Comparison of ENCODE assay signal across 14 cellular contexts in the genomic region with DNA sequence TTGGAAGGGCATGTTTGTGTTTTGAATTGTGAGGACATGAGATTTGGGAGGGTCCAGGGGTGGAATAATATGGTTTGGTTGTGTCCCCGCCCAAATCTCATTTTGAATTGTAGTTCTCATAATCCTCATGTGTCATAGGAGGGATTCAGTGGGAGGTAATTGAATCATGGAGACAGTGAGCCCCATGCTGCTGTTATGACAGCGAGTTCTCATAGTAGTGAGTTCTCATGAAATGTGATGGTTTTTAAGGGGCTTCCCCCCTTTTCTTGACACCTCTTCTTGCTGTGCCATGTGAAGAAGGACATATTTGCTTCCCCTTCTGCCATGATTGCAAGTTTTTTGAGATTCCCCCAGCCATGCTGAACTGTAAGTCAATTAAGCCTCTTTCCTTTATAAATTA.
"Had no signal": no experiment of that assay in that cellular context is flagged by ENCODE, and none has a peak within 500 bp of the region (broad histone marks: within the 10 kb centered on the region; RNA-seq: fewer than 3 reads in every experiment).

No MANE protein-coding gene starts in this region.

- H3K27me3 ChIP-seq: left lung, right lobe of liver, SJCRH30 had no signal

- H3K27ac Mint-ChIP-seq: activated naive CD8-positive, alpha-beta T cell treated with anti-CD3 and anti-CD28 coated beads, Interleukin-2, amount 10 ng/mL, durations not matched to agents 7 days and 5 days; T-helper 17 cell had no signal

- H3K4me1 ChIP-seq: left lung, right lobe of liver, SJCRH30 had no signal

- H3K36me3 ChIP-seq: left lung, right lobe of liver, SJCRH30 had no signal

- H3K27ac ChIP-seq: left lung, right lobe of liver, SJCRH30 had no signal

- H3K9me3 ChIP-seq: right lobe of liver had no signal

- ATAC-seq: left lung, right lobe of liver, T-helper 17 cell had no signal

- DNase-seq: activated naive CD8-positive, alpha-beta T cell treated with anti-CD3 and anti-CD28 coated beads, Interleukin-2, amount 10 ng/mL, durations not matched to agents 7 days and 5 days; anterior cingulate cortex; cortex of kidney; effector CD4-positive, alpha-beta T cell; foreskin fibroblast; hippocampal formation; kidney; left lung; mammary epithelial cell; right lobe of liver; SJCRH30; T-helper 17 cell had no signal

- H3K27me3 Mint-ChIP-seq: T-helper 17 cell had no signal

- H3K4me3 Mint-ChIP-seq: activated naive CD8-positive, alpha-beta T cell treated with anti-CD3 and anti-CD28 coated beads, Interleukin-2, amount 10 ng/mL, durations not matched to agents 7 days and 5 days; neural crest cell; T-helper 17 cell had no signal

- H3K4me3 ChIP-seq: left lung, right lobe of liver, SJCRH30, smooth muscle cell had no signal
